Comparison of ENCODE assay signal across 25 cellular contexts in the genomic region with DNA sequence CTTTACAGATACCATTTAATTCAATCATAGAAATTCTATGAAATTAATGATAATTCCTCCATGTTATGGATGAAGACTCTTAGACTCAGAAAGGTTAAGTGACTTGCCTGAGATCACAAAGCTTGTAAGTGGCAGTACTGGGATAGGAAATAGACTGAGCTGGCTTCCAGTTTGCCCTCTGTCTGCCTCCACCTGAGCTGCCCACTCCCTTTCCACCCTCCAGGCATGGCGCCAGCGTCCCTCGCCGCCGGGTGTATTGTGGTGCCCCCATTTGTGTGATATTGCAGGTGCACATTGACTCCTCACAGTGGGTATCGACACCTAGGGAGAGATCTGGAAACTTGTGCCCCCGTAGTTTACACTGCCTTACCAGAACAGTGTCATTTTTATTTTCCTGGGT. TPM values are rescaled to one million over a fixed set of nuclear protein-coding genes. Genes with fewer than 3 reads are reported as not detected.
"Had no signal": no experiment of that assay in that cellular context is flagged by ENCODE, and none has a peak within 500 bp of the region (broad histone marks: within the 10 kb centered on the region; RNA-seq: fewer than 3 reads in every experiment).

No MANE protein-coding gene starts in this region.

- H3K4me3 ChIP-seq: pancreas, psoas muscle, right lobe of liver, sigmoid colon, thoracic aorta, thyroid gland, tibial nerve, upper lobe of left lung, vagina had no signal

- H3K27ac ChIP-seq: neutrophil, pancreas, psoas muscle, right lobe of liver, sigmoid colon, thoracic aorta, thyroid gland, tibial nerve, upper lobe of left lung, vagina had no signal

- DNase-seq: naive thymus-derived CD8-positive, alpha-beta T cell; nephron progenitor cell; nucleus accumbens; pancreas; psoas muscle; right cardiac atrium; right lobe of liver; small intestine; stimulated activated CD4-positive, alpha-beta T cell treated with anti-CD3 and anti-CD28 coated beads, Interleukin-12 subunit alpha, Interleukin-12 subunit beta, amount 100 ng/mL, for 4 hours; stimulated activated CD4-positive, alpha-beta T cell treated with anti-CD3 and anti-CD28 coated beads, Interleukin-1b, Interleukin-23, amount 100 ng/mL, for 48 hours; stimulated activated CD4-positive, alpha-beta T cell treated with anti-CD3 and anti-CD28 coated beads, Interleukin-4, amount 100 ng/mL, for 1 hour; stimulated activated CD4-positive, alpha-beta T cell treated with anti-CD3 and anti-CD28 coated beads, Interleukin-4, amount 100 ng/mL, for 4 hours; stimulated activated CD8-positive, alpha-beta memory T cell treated with anti-CD3 and anti-CD28 coated beads, Interleukin-4, amount 100 ng/mL, for 48 hours; stimulated activated naive CD4-positive, alpha-beta T cell; stimulated activated naive CD8-positive, alpha-beta T cell treated with anti-CD3 and anti-CD28 coated beads, Interleukin-15, amount 100 ng/mL, for 72 hours; stimulated activated naive CD8-positive, alpha-beta T cell treated with anti-CD3 and anti-CD28 coated beads, Interleukin-15, Interleukin-2, amounts not matched to agents 100 U/mL and 50 U/mL, for 24 hours; substantia nigra; thyroid gland; trophoblast cell had no signal

- H3K9me3 ChIP-seq: neutrophil, pancreas, psoas muscle, right lobe of liver, sigmoid colon, thoracic aorta, thyroid gland, tibial nerve, upper lobe of left lung, vagina had no signal

- H3K36me3 ChIP-seq: neutrophil, pancreas, right lobe of liver, sigmoid colon, thoracic aorta, thyroid gland, tibial nerve, upper lobe of left lung, vagina had no signal

- H3K27me3 ChIP-seq: neutrophil, pancreas, right lobe of liver, sigmoid colon, thyroid gland, tibial nerve, upper lobe of left lung, vagina had no signal

RNA-seq across cellular contexts. Expression of a gene that starts 43.1 kb away (rescaled TPM):
- total RNA-seq: vagina had no signal
